In the genomic region with DNA sequence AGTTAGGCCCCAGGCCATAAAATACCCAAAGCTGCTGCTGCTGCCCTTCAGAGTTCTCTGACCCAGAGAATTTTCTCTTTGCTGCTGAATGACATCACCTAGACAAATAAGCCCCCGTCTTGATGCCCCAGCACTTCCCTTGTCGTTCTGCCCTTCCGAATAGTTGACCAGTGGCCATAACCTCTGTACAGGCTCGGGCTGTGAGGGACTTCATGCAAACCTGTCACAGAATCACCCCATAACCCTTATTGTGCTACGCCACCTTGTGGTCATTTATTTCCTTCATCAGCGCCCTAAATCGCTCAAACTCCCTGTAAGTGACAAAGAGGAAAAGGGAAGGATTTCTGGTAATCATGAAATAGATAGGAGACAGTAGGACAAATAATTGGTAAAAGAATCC, we compare ENCODE assay signal across 8 cellular contexts. TPM values are rescaled to one million over a fixed set of nuclear protein-coding genes. Genes with fewer than 3 reads are reported as not detected.
DNase-seq lines count a peak whose midpoint lies in the region; ATAC-seq and TF ChIP-seq lines count a peak whose summit lies in the region.

No MANE protein-coding gene starts in this region.

- no peaks in the 10 kb centered on the region for H3F3A ChIP-seq in SU-DHL-6 (ENCODE audit: insufficient read depth)

- POLR2A ChIA-PET in AG04450 (lab: Yijun Ruan, JAX) = no interaction called here

- no peak overlapping the region for H3K4me2 ChIP-seq in SU-DHL-6 (ENCODE audit: low read depth, low read length, poor library complexity, severe bottlenecking)

- WGBS in liver = under 1% methylated on average over 7 of the region's 7 CpGs
- 2 to 11% (median 3%) methylated on average over 6 to 7 of the region's 7 CpGs for WGBS in stomach, 5 donors

- TF ChIP-seq CTCF in AG04450 (IDR thresholded peaks at IDR 0.05; ENCODE audit: low read depth, low read length) (peak; percentile 66), GM12875 (IDR thresholded peaks at IDR 0.05; ENCODE audit: borderline replicate concordance, insufficient read depth, low read depth, low read length) (peak; percentile 39; the same call in 1 of the 2 replicates), SU-DHL-6 (IDR thresholded peaks at IDR 0.05; ENCODE audit: insufficient read depth, low read length, poor library complexity, severe bottlenecking) (peak; percentile 26), choroid plexus epithelial cell (conservative IDR thresholded peaks at IDR 0.05; ENCODE audit: low read depth, low read length) (peak; percentile 66), liver (IDR thresholded peaks at IDR 0.05; ENCODE audit: low read depth, low read length, missing input control) (peak; percentile 59), stomach (IDR thresholded peaks at IDR 0.05) (peak in 5 of 7 experiments; percentile 18 to 65 (median 56))

- H4K20me1 ChIP-seq in SU-DHL-6 (ENCODE audit: low read depth, low read length) = no peaks in the 10 kb centered on the region

- H2AFZ ChIP-seq in SU-DHL-6 (ENCODE audit: low read depth, low read length, severe bottlenecking) = peak overlapping the region; percentile 22

- H3K4me3 ChIP-seq in AG04450 (ENCODE audit: low read depth, low read length) (no peak overlapping the region), GM12875 (ENCODE audit: low read depth, low read length) (no peak overlapping the region), SU-DHL-6 (ENCODE audit: insufficient read depth, low read length, poor library complexity, severe bottlenecking) (no peak overlapping the region), choroid plexus epithelial cell (ENCODE audit: low read depth, low read length) (no peak overlapping the region), liver (ENCODE audit: low read depth in 1 of 3, low read length in 3 of 3) (no peak overlapping the region), stomach (no peak overlapping the region)

- CTCF ChIA-PET in AG04450 (lab: Charles Lee) = interaction anchor here (2.9 kb wide), 1 partner anchor 171 kb away, joined by 26 read pairs; no protein-coding TSS in a partner anchor

- H3K9me2 ChIP-seq in SU-DHL-6 (replicated peaks; ENCODE audit: insufficient read depth, low read length) = no peaks in the 10 kb centered on the region

- no peak overlapping the region for H3K27ac ChIP-seq in AG04450 (ENCODE audit: low read depth, low read length)
- H3K27ac ChIP-seq in SU-DHL-6 (ENCODE audit: low read depth, low read length) = no peak overlapping the region
- no peak overlapping the region for H3K27ac ChIP-seq in liver (ENCODE audit: low read depth in 1 of 2, low read length in 2 of 2)
- H3K27ac ChIP-seq in stomach = peak overlapping the region in 2 of 5 donors; percentile 1 to 39

- peak; percentile 81 to 93 for TF ChIP-seq RAD21 in liver (IDR thresholded peaks at IDR 0.05)

- TF ChIP-seq POLR2A in stomach (IDR thresholded peaks at IDR 0.05) = no peak

- peaks cover 0 to 4% (median under 1%) of the 10 kb centered on the region in 4 donors for H3K4me1 ChIP-seq in liver (ENCODE audit: control insufficient read depth in 4 of 4, insufficient read depth in 4 of 4, low read length in 3 of 4)
- H3K4me1 ChIP-seq in stomach = peaks cover 0 to 7% (median 3%) of the 10 kb centered on the region in 4 donors

- H3K36me3 ChIP-seq in SU-DHL-6 (ENCODE audit: low read length) = no peaks in the 10 kb centered on the region
- H3K36me3 ChIP-seq in liver (ENCODE audit: control insufficient read depth in 4 of 4, insufficient read depth in 3 of 4, low read depth in 1 of 4, low read length in 3 of 4) = no peaks in the 10 kb centered on the region
- no peaks in the 10 kb centered on the region for H3K36me3 ChIP-seq in stomach

- H3K9ac ChIP-seq in SU-DHL-6 (ENCODE audit: low read length) = 0 out of 2 replicates have a peak overlapping the region, but pooled peaks have one; percentile 7
- no peak overlapping the region for H3K9ac ChIP-seq in liver (ENCODE audit: low read depth in 1 of 2, low read length in 2 of 2)

- intact Hi-C loops in stomach (cut with DNase I; ENCODE audit: low total_unique reads) = no loop called here

- H3K9me3 ChIP-seq in AG04450 (ENCODE audit: control insufficient read depth, insufficient read depth, low read length) (no peaks in the 10 kb centered on the region), SU-DHL-6 (ENCODE audit: insufficient read depth, low read length) (no peaks in the 10 kb centered on the region), liver (ENCODE audit: control insufficient read depth in 4 of 4, low read length in 3 of 4) (peaks cover 0 to 2% (median 0%) of the 10 kb centered on the region in 4 donors), stomach (peaks cover 0 to 23% (median 9%) of the 10 kb centered on the region in 4 donors)

- peak; percentile 20 for DNase-seq in AG04450 (ENCODE audit: low read depth, low spot score)
- DNase-seq in NCI-H1105 treated with DMSO at 0.1 percent for 48 hours (lab: John Stamatoyannopoulos, UW) = peak; percentile 48
- DNase-seq in choroid plexus epithelial cell (ENCODE audit: low read depth) = peak; percentile 76
- peak; percentile 43 for DNase-seq in stomach

- no peak for ATAC-seq in GM19455 (IDR thresholded peaks at IDR 0.05; ENCODE audit: unreplicated experiment)

- no peaks in the 10 kb centered on the region for H3K79me2 ChIP-seq in SU-DHL-6 (ENCODE audit: insufficient read depth, low read length)

- H3K27me3 ChIP-seq in AG04450 (ENCODE audit: control insufficient read depth, insufficient read depth, low read length) = no peaks in the 10 kb centered on the region
- no peaks in the 10 kb centered on the region for H3K27me3 ChIP-seq in SU-DHL-6 (ENCODE audit: low read length)
- H3K27me3 ChIP-seq in liver (ENCODE audit: control insufficient read depth in 4 of 4, insufficient read depth in 4 of 4, low read length in 3 of 4) = no peaks in the 10 kb centered on the region
- H3K27me3 ChIP-seq in stomach = no peaks in the 10 kb centered on the region

- TF ChIP-seq EP300 in stomach (IDR thresholded peaks at IDR 0.05) = no peak

TF ChIP-seq in liver, 16 proteins besides CTCF, POLR2A, EP300 and RAD21:
- no peak for TF ChIP-seq HNF4G (IDR thresholded peaks at IDR 0.05)
- TF ChIP-seq RXRA (IDR thresholded peaks at IDR 0.05) = peak in 1 of 2 donors; percentile 41
- no peak for TF ChIP-seq TAF1 (conservative IDR thresholded peaks at IDR 0.05)
- peak; percentile 32 for TF ChIP-seq NR2F2 (IDR thresholded peaks at IDR 0.05)

RNA-seq across cellular contexts. Expression of a gene that starts 18.8 kb away (rescaled TPM):
- polyA plus RNA-seq in AG04450 (2011; rRNA removed) = not detected in 2 replicates
- polyA minus RNA-seq in AG04450 (2011; rRNA and poly(A)+ RNA removed) = not detected in 2 replicates
- not detected for total RNA-seq in liver
- polyA plus RNA-seq in liver = not detected
- total RNA-seq in stomach = not detected
- under 1 TPM in 1 of 3 donors, not detected in 2; 0.38 TPM for polyA plus RNA-seq in stomach

RNA-seq across cellular contexts. Expression of a gene that starts 21.8 kb away (rescaled TPM):
- 2.4 and 3.6 TPM in 2 replicates for polyA plus RNA-seq in AG04450 (2011; rRNA removed)
- 2.1 and 3.4 TPM in 2 replicates for polyA minus RNA-seq in AG04450 (2011; rRNA and poly(A)+ RNA removed)
- total RNA-seq in liver = 1 to 10 TPM; 3.1 TPM
- 1 to 10 TPM in 1 of 2 donors, under 1 TPM in 1; 0.97 to 1.3 TPM for polyA plus RNA-seq in liver
- total RNA-seq in stomach = 10 to 100 TPM in 2 of 5 donors, 1 to 10 TPM in 3; 1.7 to 23.3 (median 5.7) TPM
- polyA plus RNA-seq in stomach = 1 to 10 TPM; 1.7 to 3.5 (median 2.0) TPM

RNA-seq across cellular contexts. Expression of a gene that starts 45.9 kb away (rescaled TPM):
- polyA plus RNA-seq in AG04450 (2011; rRNA removed) (0.69 and 0.77 TPM in 2 replicates), liver (under 1 TPM; 0.30 to 0.65 TPM), stomach (1 to 10 TPM; 1.8 to 2.6 (median 1.8) TPM)
- 0.55 and 1.1 TPM in 2 replicates for polyA minus RNA-seq in AG04450 (2011; rRNA and poly(A)+ RNA removed)
- total RNA-seq in liver (under 1 TPM; 0.75 to 0.79 TPM), stomach (10 to 100 TPM in 2 of 5 donors, 1 to 10 TPM in 3; 1.6 to 13.3 (median 6.1) TPM)

Comparison
In these comparisons a context has a peak if more than half of its experiments do, and no peak if none do; other contexts are left out.
1. DNase-seq: peak in every context shown above with its lines; median percentile 76 in choroid plexus epithelial cell; 48 in NCI-H1105 treated with DMSO at 0.1 percent for 48 hours; 43 in stomach; 20 in AG04450.